1 cellular context compared by ENCODE assay signal in genomic region chr2:30078521-30078920, GRCh38.
TF ChIP-seq lines count a peak whose summit lies in the region.

No MANE protein-coding gene starts in this region.

TF ChIP-seq in HCT116, 20 proteins besides CTCF, POLR2A, EP300 and RAD21 (continued from another document):
- TF ChIP-seq REST (IDR thresholded peaks at IDR 0.05; ENCODE audit: low read depth) (no peak), ZNF274 (IDR thresholded peaks at IDR 0.05; ENCODE audit: low read depth, low read length) (no peak), ELF1 (IDR thresholded peaks at IDR 0.05; ENCODE audit: borderline replicate concordance, low read depth) (no peak), EZH2phosphoT487 (IDR thresholded peaks at IDR 0.05; ENCODE audit: borderline replicate concordance) (no peak), POLR2AphosphoS5 (IDR thresholded peaks at IDR 0.05; ENCODE audit: low read depth, low read length) (no peak), EGR1 (IDR thresholded peaks at IDR 0.05; ENCODE audit: low read depth) (no peak), SIN3A (IDR thresholded peaks at IDR 0.05; ENCODE audit: low read depth) (no peak), ZFX (IDR thresholded peaks at IDR 0.05) (no peak)
